Comparison of ENCODE assay signal across 1 cellular context in the genomic region with DNA sequence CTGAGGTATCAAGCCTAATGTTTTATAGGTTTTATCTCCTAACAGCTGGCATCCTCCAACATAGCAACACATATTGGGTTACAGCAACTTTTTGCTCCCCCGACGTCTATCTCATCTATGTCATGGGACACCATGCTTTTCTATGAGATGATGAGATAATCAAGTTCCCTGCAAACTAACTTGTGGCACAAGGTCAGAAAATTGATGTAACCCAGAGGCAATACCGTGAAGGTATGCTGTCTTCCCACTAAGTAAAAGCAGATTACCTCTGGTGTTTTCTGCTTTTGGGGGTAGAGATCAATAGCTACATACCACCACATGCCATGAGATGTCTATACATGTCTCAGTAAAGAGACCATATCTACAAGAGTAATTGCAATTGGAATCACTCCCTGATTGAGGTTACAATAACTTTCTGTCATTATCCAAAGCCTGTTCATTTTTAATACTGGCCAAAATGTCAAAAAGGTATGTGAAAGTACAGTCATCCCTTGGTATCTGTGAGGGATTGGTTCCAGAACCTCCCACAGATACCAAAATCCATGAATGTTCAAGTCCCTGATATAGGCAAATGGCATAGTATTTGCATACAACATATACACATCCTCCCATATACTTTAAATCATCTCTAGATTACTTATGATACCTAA.
TF ChIP-seq lines count a peak whose summit lies in the region.

No MANE protein-coding gene starts in this region.

TF ChIP-seq in SK-N-SH, 30 proteins besides CTCF, POLR2A, EP300 and RAD21 (continued from another document):
- TF ChIP-seq, protein P1, sequence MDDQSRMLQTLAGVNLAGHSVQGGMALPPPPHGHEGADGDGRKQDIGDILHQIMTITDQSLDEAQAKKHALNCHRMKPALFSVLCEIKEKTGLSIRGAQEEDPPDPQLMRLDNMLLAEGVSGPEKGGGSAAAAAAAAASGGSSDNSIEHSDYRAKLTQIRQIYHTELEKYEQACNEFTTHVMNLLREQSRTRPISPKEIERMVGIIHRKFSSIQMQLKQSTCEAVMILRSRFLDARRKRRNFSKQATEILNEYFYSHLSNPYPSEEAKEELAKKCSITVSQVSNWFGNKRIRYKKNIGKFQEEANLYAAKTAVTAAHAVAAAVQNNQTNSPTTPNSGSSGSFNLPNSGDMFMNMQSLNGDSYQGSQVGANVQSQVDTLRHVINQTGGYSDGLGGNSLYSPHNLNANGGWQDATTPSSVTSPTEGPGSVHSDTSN (IDR thresholded peaks at IDR 0.05): peak; percentile 59
- TF ChIP-seq, protein P2, sequence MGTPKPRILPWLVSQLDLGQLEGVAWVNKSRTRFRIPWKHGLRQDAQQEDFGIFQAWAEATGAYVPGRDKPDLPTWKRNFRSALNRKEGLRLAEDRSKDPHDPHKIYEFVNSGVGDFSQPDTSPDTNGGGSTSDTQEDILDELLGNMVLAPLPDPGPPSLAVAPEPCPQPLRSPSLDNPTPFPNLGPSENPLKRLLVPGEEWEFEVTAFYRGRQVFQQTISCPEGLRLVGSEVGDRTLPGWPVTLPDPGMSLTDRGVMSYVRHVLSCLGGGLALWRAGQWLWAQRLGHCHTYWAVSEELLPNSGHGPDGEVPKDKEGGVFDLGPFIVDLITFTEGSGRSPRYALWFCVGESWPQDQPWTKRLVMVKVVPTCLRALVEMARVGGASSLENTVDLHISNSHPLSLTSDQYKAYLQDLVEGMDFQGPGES (IDR thresholded peaks at IDR 0.05; ENCODE audit: low read depth, low read length): no peak
TF ChIP-seq in SK-N-SH: peak in this region for 4.
